ENCODE assay signal across 8 cellular contexts in genomic region chr17:59440757-59441458, GRCh38.
DNase-seq lines count a peak whose midpoint lies in the region; ATAC-seq and FAIRE-seq lines count a peak whose summit lies in the region.

No MANE protein-coding gene starts in this region.

- peak; percentile 99 for ATAC-seq in activated CD8-positive, alpha-beta T cell treated with anti-CD3 and anti-CD28 coated beads, Interleukin-2, amount 10 ng/mL, durations not matched to agents 7 days and 5 days
- ATAC-seq in memory B cell (ENCODE audit: low read depth) (peak; percentile 93), GM18520 (IDR thresholded peaks at IDR 0.05; ENCODE audit: unreplicated experiment) (no peak)

- H3K9me3 Mint-ChIP-seq in activated CD8-positive, alpha-beta T cell treated with anti-CD3 and anti-CD28 coated beads, Interleukin-2, amount 10 ng/mL, durations not matched to agents 7 days and 5 days (ENCODE audit: insufficient read depth), result no peaks in the 10 kb centered on the region
- H3K9me3 Mint-ChIP-seq in memory B cell, result no peaks in the 10 kb centered on the region

- CTCF ChIA-PET in activated CD8-positive, alpha-beta T cell treated with anti-CD3 and anti-CD28 coated beads, Interleukin-2, amount 10 ng/mL, durations not matched to agents 7 days and 5 days (lab: Charles Lee), result interaction anchor here (0.7 to 16.2 kb wide), 36 partner anchors 9 to 221 kb away, joined by 3 to 318 read pairs (median 5); partner anchors contain the start of gene GDPD1

- peak; percentile 90 for FAIRE-seq in GM18507 (lab: Jason Lieb, UNC)

- H3K27ac Mint-ChIP-seq in activated CD8-positive, alpha-beta T cell treated with anti-CD3 and anti-CD28 coated beads, Interleukin-2, amount 10 ng/mL, durations not matched to agents 7 days and 5 days, result peak overlapping the region; percentile 89
- H3K27ac Mint-ChIP-seq in memory B cell, result no peak overlapping the region

- H3K4me1 Mint-ChIP-seq in activated CD8-positive, alpha-beta T cell treated with anti-CD3 and anti-CD28 coated beads, Interleukin-2, amount 10 ng/mL, durations not matched to agents 7 days and 5 days (ENCODE audit: low read depth), result peaks cover 46% of the 10 kb centered on the region
- peaks cover 13% of the 10 kb centered on the region for H3K4me1 Mint-ChIP-seq in memory B cell

- peak; percentile 59 for DNase-seq in GM18507 (ENCODE audit: extremely low spot score, insufficient read length, low read depth)
- peak; percentile 95 for DNase-seq in HT-29 (ENCODE audit: low spot score)
- peak; percentile 16 for DNase-seq in NK-92 (lab: John Stamatoyannopoulos, UW; ENCODE audit: unreplicated experiment)
- peak; percentile 96 for DNase-seq in activated CD8-positive, alpha-beta T cell treated with anti-CD3 and anti-CD28 coated beads, Interleukin-2, amount 10 ng/mL, durations not matched to agents 7 days and 5 days
- DNase-seq in effector CD8-positive, alpha-beta T cell (lab: John Stamatoyannopoulos, UW), result peak; percentile 77
- peak; percentile 82 to 83 for DNase-seq in memory B cell (ENCODE audit: low spot score in 2 of 2)
- peak; percentile 86 for DNase-seq in stimulated activated CD8-positive, alpha-beta memory T cell treated with anti-CD3 and anti-CD28 coated beads, Interleukin-15, amount 100 ng/mL, for 1 hour (ENCODE audit: low read depth)

- no peaks in the 10 kb centered on the region for H3K27me3 Mint-ChIP-seq in activated CD8-positive, alpha-beta T cell treated with anti-CD3 and anti-CD28 coated beads, Interleukin-2, amount 10 ng/mL, durations not matched to agents 7 days and 5 days (ENCODE audit: low read depth)
- H3K27me3 Mint-ChIP-seq in memory B cell, result peaks cover 2% of the 10 kb centered on the region

- POLR2A ChIA-PET in activated CD8-positive, alpha-beta T cell treated with anti-CD3 and anti-CD28 coated beads, Interleukin-2, amount 10 ng/mL, durations not matched to agents 7 days and 5 days (lab: Charles Lee), result interaction anchor here (0.7 to 4.8 kb wide), 4 partner anchors 78 to 221 kb away, joined by 4 to 22 read pairs (median 4); partner anchors contain the start of genes GDPD1 and YPEL2

- H3K4me3 Mint-ChIP-seq in activated CD8-positive, alpha-beta T cell treated with anti-CD3 and anti-CD28 coated beads, Interleukin-2, amount 10 ng/mL, durations not matched to agents 7 days and 5 days, result peak overlapping the region; percentile 35
- no peak overlapping the region for H3K4me3 Mint-ChIP-seq in memory B cell

- H3K36me3 Mint-ChIP-seq in activated CD8-positive, alpha-beta T cell treated with anti-CD3 and anti-CD28 coated beads, Interleukin-2, amount 10 ng/mL, durations not matched to agents 7 days and 5 days (ENCODE audit: low read depth), result no peaks in the 10 kb centered on the region
- H3K36me3 Mint-ChIP-seq in memory B cell, result no peaks in the 10 kb centered on the region

Comparison
In these comparisons a context has a peak if more than half of its experiments do, and no peak if none do; other contexts are left out.
1. DNase-seq: peak in every context shown above with its lines; median percentile 96 in activated CD8-positive, alpha-beta T cell treated with anti-CD3 and anti-CD28 coated beads, Interleukin-2, amount 10 ng/mL, durations not matched to agents 7 days and 5 days; 95 in HT-29; 86 in stimulated activated CD8-positive, alpha-beta memory T cell treated with anti-CD3 and anti-CD28 coated beads, Interleukin-15, amount 100 ng/mL, for 1 hour; 82 in memory B cell; 77 in effector CD8-positive, alpha-beta T cell; 59 in GM18507; 16 in NK-92.